14 cellular contexts compared by ENCODE assay signal in the genomic region with DNA sequence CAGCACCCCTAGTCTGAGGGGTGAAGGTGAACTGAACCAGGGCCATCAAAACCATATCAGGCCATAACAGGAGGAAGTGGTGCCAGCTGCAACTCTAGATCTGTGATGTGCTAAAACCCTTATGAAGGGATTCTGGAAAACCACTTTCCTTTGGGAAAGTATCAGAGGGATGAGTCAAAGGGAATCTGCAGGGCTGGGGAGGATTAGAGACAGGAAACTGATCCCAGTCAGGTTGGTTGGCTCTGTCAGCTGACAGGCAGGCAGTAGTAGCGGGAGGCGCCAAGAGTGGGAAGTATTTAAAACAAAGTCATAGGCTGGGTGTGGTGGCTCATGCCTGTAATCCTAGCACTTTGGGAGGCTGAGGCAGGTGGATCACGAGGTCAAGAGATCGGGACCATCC.
DNase-seq lines count a peak whose midpoint lies in the region; ATAC-seq and TF ChIP-seq lines count a peak whose summit lies in the region.
"Had no signal": no experiment of that assay in that cellular context is flagged by ENCODE, and none has a peak within 500 bp of the region (broad histone marks: within the 10 kb centered on the region; RNA-seq: fewer than 3 reads in every experiment).

No MANE protein-coding gene starts in this region.

- TF ChIP-seq CTCF in GM23338 (conservative IDR thresholded peaks at IDR 0.05; ENCODE audit: low read depth in 2 of 2) (no peak), PC-3 (conservative IDR thresholded peaks at IDR 0.05; ENCODE audit: low read depth, low read length) (no peak), endothelial cell (IDR thresholded peaks at IDR 0.05; ENCODE audit: unreplicated experiment) (no peak), progenitor cell of endocrine pancreas (IDR thresholded peaks at IDR 0.05; ENCODE audit: unreplicated experiment) (no peak)

- BruUV-seq in PC-3 (replicated peaks; lab: Mats Ljungman, UMichigan), result no TSS peak

- H3F3A ChIP-seq in GM23338 (replicated peaks; ENCODE audit: low read depth) (no peaks in the 10 kb centered on the region), PC-3 (ENCODE audit: low read length, unreplicated experiment) (no peaks in the 10 kb centered on the region)

- H4K20me1 ChIP-seq in GM23338 (replicated peaks; ENCODE audit: insufficient read depth), result no peaks in the 10 kb centered on the region
- H4K20me1 ChIP-seq in PC-3 (ENCODE audit: low read length), result no peaks in the 10 kb centered on the region
- H4K20me1 ChIP-seq: BLaER1 treated with 17β-estradiol and CSF1 and Interleukin-3, amounts not matched to agents 10 nM and 100 nM had no signal

- H3K27ac Mint-ChIP-seq in GM23338 (no peak overlapping the region; the same call in 1 of the 2 replicates), endothelial cell (ENCODE audit: unreplicated experiment) (peak overlapping the region; percentile 76), progenitor cell of endocrine pancreas (peak overlapping the region; percentile 82)
- H3K27ac Mint-ChIP-seq: activated naive CD8-positive, alpha-beta T cell treated with anti-CD3 and anti-CD28 coated beads, Interleukin-2, amount 10 ng/mL, durations not matched to agents 7 days and 5 days; activated T-cell treated with anti-CD3 and anti-CD28 coated beads, Interleukin-2, amount 50 U/mL, for 24 hours had no signal

- ATAC-seq in GM23338, result no peak
- ATAC-seq in PC-3, result peak; percentile 43; the same call in 1 of the 2 replicates

- H3K4me3 Mint-ChIP-seq in GM23338 (no peak overlapping the region), endothelial cell (ENCODE audit: unreplicated experiment) (peak overlapping the region; percentile 79), progenitor cell of endocrine pancreas (ENCODE audit: low read depth) (no peak overlapping the region)
- H3K4me3 Mint-ChIP-seq: activated naive CD8-positive, alpha-beta T cell treated with anti-CD3 and anti-CD28 coated beads, Interleukin-2, amount 10 ng/mL, durations not matched to agents 7 days and 5 days; activated T-cell treated with anti-CD3 and anti-CD28 coated beads, Interleukin-2, amount 50 U/mL, for 24 hours had no signal

- H3K36me3 Mint-ChIP-seq in GM23338 (ENCODE audit: low read depth), result no peaks in the 10 kb centered on the region; the same call in 2 of the 3 replicates
- peaks cover 20% of the 10 kb centered on the region for H3K36me3 Mint-ChIP-seq in endothelial cell (ENCODE audit: low read depth, unreplicated experiment)
- H3K36me3 Mint-ChIP-seq in progenitor cell of endocrine pancreas (ENCODE audit: insufficient read depth), result no peaks in the 10 kb centered on the region
- H3K36me3 Mint-ChIP-seq: activated naive CD8-positive, alpha-beta T cell treated with anti-CD3 and anti-CD28 coated beads, Interleukin-2, amount 10 ng/mL, durations not matched to agents 7 days and 5 days had no signal

- H3K27me3 Mint-ChIP-seq in GM23338 (ENCODE audit: insufficient read depth, low read depth, poor library complexity) (peaks cover 6% of the 10 kb centered on the region), endothelial cell (ENCODE audit: unreplicated experiment) (peaks cover 10% of the 10 kb centered on the region), progenitor cell of endocrine pancreas (peaks cover 4% of the 10 kb centered on the region)
- H3K27me3 Mint-ChIP-seq: activated T-cell treated with anti-CD3 and anti-CD28 coated beads, Interleukin-2, amount 50 U/mL, for 24 hours had no signal

- no peak overlapping the region for H3K9ac ChIP-seq in PC-3 (ENCODE audit: low read length)
- H3K9ac ChIP-seq: BLaER1 treated with 17β-estradiol and CSF1 and Interleukin-3, amounts not matched to agents 10 nM and 100 nM had no signal

- H3K9me3 Mint-ChIP-seq in GM23338 (no peaks in the 10 kb centered on the region; the same call in 2 of the 3 replicates), endothelial cell (ENCODE audit: unreplicated experiment) (no peaks in the 10 kb centered on the region), progenitor cell of endocrine pancreas (ENCODE audit: low read depth) (no peaks in the 10 kb centered on the region)
- H3K9me3 Mint-ChIP-seq: activated naive CD8-positive, alpha-beta T cell treated with anti-CD3 and anti-CD28 coated beads, Interleukin-2, amount 10 ng/mL, durations not matched to agents 7 days and 5 days; activated T-cell treated with anti-CD3 and anti-CD28 coated beads, Interleukin-2, amount 50 U/mL, for 24 hours had no signal

- H3K9me3 ChIP-seq in PC-3 (ENCODE audit: low read length), result no peaks in the 10 kb centered on the region
- H3K9me3 ChIP-seq: BLaER1 treated with 17β-estradiol and CSF1 and Interleukin-3, amounts not matched to agents 10 nM and 100 nM had no signal

- intact Hi-C loops in PC-3 (cut with micrococcal nuclease), result no loop called here

- H3K36me3 ChIP-seq in GM23338 (ENCODE audit: insufficient read depth) (no peaks in the 10 kb centered on the region), PC-3 (ENCODE audit: low read depth, low read length) (no peaks in the 10 kb centered on the region)
- H3K36me3 ChIP-seq: BLaER1 treated with 17β-estradiol and CSF1 and Interleukin-3, amounts not matched to agents 10 nM and 100 nM had no signal

- H3K79me2 ChIP-seq in GM23338 (replicated peaks; ENCODE audit: insufficient read depth) (no peaks in the 10 kb centered on the region; the same call in 1 of the 2 replicates), PC-3 (ENCODE audit: low read length) (no peaks in the 10 kb centered on the region)

- peaks cover 31% of the 10 kb centered on the region for H3K4me1 Mint-ChIP-seq in GM23338
- peaks cover 28% of the 10 kb centered on the region for H3K4me1 Mint-ChIP-seq in endothelial cell (ENCODE audit: unreplicated experiment)
- H3K4me1 Mint-ChIP-seq in progenitor cell of endocrine pancreas (ENCODE audit: low read depth), result peaks cover 13% of the 10 kb centered on the region

- H2AFZ ChIP-seq in GM23338 (no peak overlapping the region), PC-3 (ENCODE audit: low read length) (no peak overlapping the region)

- CTCF ChIA-PET in PC-3 (lab: Charles Lee), result interaction anchor here (0.6 kb wide), 1 partner anchor 13 kb away, joined by 5 read pairs; no protein-coding TSS in a partner anchor

- H3K4me2 ChIP-seq in GM23338 (no peak overlapping the region), PC-3 (ENCODE audit: low read length) (no peak overlapping the region)
- H3K4me2 ChIP-seq: BLaER1 treated with 17β-estradiol and CSF1 and Interleukin-3, amounts not matched to agents 10 nM and 100 nM had no signal

- peaks cover 25% of the 10 kb centered on the region for H3K4me1 ChIP-seq in GM23338 (ENCODE audit: insufficient read depth)
- peaks cover 6% of the 10 kb centered on the region for H3K4me1 ChIP-seq in PC-3 (ENCODE audit: insufficient read depth, low read length)

- DNase-seq in GM23338 (ENCODE audit: low spot score) (no peak), PC-3 (peak; percentile 14), endothelial cell (ENCODE audit: low spot score) (peak; percentile 8), progenitor cell of endocrine pancreas (ENCODE audit: low spot score, unreplicated experiment) (no peak), HUDEP-2 (lab: John Stamatoyannopoulos, UW; ENCODE audit: unreplicated experiment in 76 of 76) (no peak), NK-92 (lab: John Stamatoyannopoulos, UW; ENCODE audit: unreplicated experiment) (no peak), NCI-H2081 (lab: John Stamatoyannopoulos, UW) (no peak)
- DNase-seq: activated naive CD8-positive, alpha-beta T cell treated with anti-CD3 and anti-CD28 coated beads, Interleukin-2, amount 10 ng/mL, durations not matched to agents 7 days and 5 days; activated T-cell treated with anti-CD3 and anti-CD28 coated beads, Interleukin-2, amount 50 U/mL, for 24 hours; effector CD8-positive, alpha-beta T cell; NCI-H1930; Right ventricle myocardium superior had no signal

- H3K27ac ChIP-seq in GM23338 (ENCODE audit: low read depth), result 0 out of 2 replicates have a peak overlapping the region, but pooled peaks have one; percentile 27
- no peak overlapping the region for H3K27ac ChIP-seq in PC-3 (ENCODE audit: low read length)
- H3K27ac ChIP-seq: BLaER1 treated with 17β-estradiol and CSF1 and Interleukin-3, amounts not matched to agents 10 nM and 100 nM had no signal

- POLR2A ChIA-PET in PC-3 (lab: Charles Lee; ENCODE audit: unreplicated experiment), result no interaction called here

- H3K4me3 ChIP-seq in GM23338 (no peak overlapping the region), PC-3 (ENCODE audit: low read length) (no peak overlapping the region)
- H3K4me3 ChIP-seq: BLaER1 treated with 17β-estradiol and CSF1 and Interleukin-3, amounts not matched to agents 10 nM and 100 nM; lung had no signal

- H3K9me2 ChIP-seq in GM23338 (ENCODE audit: insufficient read depth) (no peaks in the 10 kb centered on the region), PC-3 (replicated peaks; ENCODE audit: low read length) (no peaks in the 10 kb centered on the region)

- H3K27me3 ChIP-seq in GM23338 (ENCODE audit: insufficient read depth), result no peaks in the 10 kb centered on the region
- no peaks in the 10 kb centered on the region for H3K27me3 ChIP-seq in PC-3 (ENCODE audit: low read length)
- H3K27me3 ChIP-seq: BLaER1 treated with 17β-estradiol and CSF1 and Interleukin-3, amounts not matched to agents 10 nM and 100 nM had no signal

TF ChIP-seq in GM23338, 12 proteins besides CTCF, POLR2A, EP300 and RAD21 (continues in another document):
- TF ChIP-seq EZH2 (IDR thresholded peaks at IDR 0.05; ENCODE audit: low read depth, unreplicated experiment), result no peak
- no peak for TF ChIP-seq POLR2AphosphoS5 (IDR thresholded peaks at IDR 0.05; ENCODE audit: low read depth)
- no peak for TF ChIP-seq ZNF331 (CRISPR knock-in tag; IDR thresholded peaks at IDR 0.05; ENCODE audit: low read depth)
- TF ChIP-seq, protein P1, sequence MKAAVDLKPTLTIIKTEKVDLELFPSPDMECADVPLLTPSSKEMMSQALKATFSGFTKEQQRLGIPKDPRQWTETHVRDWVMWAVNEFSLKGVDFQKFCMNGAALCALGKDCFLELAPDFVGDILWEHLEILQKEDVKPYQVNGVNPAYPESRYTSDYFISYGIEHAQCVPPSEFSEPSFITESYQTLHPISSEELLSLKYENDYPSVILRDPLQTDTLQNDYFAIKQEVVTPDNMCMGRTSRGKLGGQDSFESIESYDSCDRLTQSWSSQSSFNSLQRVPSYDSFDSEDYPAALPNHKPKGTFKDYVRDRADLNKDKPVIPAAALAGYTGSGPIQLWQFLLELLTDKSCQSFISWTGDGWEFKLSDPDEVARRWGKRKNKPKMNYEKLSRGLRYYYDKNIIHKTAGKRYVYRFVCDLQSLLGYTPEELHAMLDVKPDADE (IDR thresholded peaks at IDR 0.05), result no peak

Comparison
In these comparisons a context has a peak if more than half of its experiments do, and no peak if none do; other contexts are left out.
1. DNase-seq: peak in PC-3 (single experiment) and endothelial cell (single experiment); none in GM23338 (single experiment), progenitor cell of endocrine pancreas (single experiment), HUDEP-2 (0 of 76), NK-92 (single experiment) and NCI-H2081 (0 of 2).